Comparison of ENCODE assay signal across 1 cellular context in the genomic region with DNA sequence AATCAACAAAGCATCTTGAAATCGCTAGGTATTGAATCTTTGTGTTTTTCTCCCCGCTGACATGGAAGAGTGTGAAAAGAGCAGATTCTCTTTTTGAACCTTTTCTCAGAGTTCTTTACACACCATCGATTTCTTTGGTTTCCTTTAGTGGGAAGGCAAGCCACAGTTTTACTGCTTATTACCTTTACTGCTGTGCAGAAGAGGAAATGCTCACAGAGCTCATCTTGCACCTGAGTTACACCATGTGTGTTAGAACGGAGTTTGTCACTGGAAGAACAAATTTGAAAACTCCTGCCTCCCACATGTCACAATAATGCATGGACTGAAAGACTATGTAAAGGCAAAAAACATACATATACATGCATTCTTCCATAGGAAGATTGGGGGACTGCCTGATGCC.
TF ChIP-seq lines count a peak whose summit lies in the region.

No MANE protein-coding gene starts in this region.

TF ChIP-seq in HepG2, 621 proteins besides CTCF, POLR2A, EP300 and RAD21:
- TF ChIP-seq, protein P1, sequence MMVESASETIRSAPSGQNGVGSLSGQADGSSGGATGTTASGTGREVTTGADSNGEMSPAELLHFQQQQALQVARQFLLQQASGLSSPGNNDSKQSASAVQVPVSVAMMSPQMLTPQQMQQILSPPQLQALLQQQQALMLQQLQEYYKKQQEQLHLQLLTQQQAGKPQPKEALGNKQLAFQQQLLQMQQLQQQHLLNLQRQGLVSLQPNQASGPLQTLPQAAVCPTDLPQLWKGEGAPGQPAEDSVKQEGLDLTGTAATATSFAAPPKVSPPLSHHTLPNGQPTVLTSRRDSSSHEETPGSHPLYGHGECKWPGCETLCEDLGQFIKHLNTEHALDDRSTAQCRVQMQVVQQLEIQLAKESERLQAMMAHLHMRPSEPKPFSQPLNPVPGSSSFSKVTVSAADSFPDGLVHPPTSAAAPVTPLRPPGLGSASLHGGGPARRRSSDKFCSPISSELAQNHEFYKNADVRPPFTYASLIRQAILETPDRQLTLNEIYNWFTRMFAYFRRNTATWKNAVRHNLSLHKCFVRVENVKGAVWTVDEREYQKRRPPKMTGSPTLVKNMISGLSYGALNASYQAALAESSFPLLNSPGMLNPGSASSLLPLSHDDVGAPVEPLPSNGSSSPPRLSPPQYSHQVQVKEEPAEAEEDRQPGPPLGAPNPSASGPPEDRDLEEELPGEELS (CRISPR knock-in tag; IDR thresholded peaks at IDR 0.05): no peak
- TF ChIP-seq, protein P2, sequence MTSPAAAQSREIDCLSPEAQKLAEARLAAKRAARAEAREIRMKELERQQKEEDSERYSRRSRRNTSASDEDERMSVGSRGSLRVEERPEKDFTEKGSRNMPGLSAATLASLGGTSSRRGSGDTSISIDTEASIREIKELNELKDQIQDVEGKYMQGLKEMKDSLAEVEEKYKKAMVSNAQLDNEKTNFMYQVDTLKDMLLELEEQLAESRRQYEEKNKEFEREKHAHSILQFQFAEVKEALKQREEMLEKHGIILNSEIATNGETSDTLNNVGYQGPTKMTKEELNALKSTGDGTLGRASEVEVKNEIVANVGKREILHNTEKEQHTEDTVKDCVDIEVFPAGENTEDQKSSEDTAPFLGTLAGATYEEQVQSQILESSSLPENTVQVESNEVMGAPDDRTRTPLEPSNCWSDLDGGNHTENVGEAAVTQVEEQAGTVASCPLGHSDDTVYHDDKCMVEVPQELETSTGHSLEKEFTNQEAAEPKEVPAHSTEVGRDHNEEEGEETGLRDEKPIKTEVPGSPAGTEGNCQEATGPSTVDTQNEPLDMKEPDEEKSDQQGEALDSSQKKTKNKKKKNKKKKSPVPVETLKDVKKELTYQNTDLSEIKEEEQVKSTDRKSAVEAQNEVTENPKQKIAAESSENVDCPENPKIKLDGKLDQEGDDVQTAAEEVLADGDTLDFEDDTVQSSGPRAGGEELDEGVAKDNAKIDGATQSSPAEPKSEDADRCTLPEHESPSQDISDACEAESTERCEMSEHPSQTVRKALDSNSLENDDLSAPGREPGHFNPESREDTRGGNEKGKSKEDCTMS (CRISPR knock-in tag; conservative IDR thresholded peaks at IDR 0.05): no peak
- TF ChIP-seq, protein P3, sequence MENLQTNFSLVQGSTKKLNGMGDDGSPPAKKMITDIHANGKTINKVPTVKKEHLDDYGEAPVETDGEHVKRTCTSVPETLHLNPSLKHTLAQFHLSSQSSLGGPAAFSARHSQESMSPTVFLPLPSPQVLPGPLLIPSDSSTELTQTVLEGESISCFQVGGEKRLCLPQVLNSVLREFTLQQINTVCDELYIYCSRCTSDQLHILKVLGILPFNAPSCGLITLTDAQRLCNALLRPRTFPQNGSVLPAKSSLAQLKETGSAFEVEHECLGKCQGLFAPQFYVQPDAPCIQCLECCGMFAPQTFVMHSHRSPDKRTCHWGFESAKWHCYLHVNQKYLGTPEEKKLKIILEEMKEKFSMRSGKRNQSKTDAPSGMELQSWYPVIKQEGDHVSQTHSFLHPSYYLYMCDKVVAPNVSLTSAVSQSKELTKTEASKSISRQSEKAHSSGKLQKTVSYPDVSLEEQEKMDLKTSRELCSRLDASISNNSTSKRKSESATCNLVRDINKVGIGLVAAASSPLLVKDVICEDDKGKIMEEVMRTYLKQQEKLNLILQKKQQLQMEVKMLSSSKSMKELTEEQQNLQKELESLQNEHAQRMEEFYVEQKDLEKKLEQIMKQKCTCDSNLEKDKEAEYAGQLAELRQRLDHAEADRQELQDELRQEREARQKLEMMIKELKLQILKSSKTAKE (CRISPR knock-in tag; IDR thresholded peaks at IDR 0.05; ENCODE audit: borderline replicate concordance): no peak
- TF ChIP-seq, protein P4, sequence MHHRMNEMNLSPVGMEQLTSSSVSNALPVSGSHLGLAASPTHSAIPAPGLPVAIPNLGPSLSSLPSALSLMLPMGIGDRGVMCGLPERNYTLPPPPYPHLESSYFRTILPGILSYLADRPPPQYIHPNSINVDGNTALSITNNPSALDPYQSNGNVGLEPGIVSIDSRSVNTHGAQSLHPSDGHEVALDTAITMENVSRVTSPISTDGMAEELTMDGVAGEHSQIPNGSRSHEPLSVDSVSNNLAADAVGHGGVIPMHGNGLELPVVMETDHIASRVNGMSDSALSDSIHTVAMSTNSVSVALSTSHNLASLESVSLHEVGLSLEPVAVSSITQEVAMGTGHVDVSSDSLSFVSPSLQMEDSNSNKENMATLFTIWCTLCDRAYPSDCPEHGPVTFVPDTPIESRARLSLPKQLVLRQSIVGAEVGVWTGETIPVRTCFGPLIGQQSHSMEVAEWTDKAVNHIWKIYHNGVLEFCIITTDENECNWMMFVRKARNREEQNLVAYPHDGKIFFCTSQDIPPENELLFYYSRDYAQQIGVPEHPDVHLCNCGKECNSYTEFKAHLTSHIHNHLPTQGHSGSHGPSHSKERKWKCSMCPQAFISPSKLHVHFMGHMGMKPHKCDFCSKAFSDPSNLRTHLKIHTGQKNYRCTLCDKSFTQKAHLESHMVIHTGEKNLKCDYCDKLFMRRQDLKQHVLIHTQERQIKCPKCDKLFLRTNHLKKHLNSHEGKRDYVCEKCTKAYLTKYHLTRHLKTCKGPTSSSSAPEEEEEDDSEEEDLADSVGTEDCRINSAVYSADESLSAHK (CRISPR knock-in tag; IDR thresholded peaks at IDR 0.05; ENCODE audit: borderline replicate concordance): no peak
- no peak for TF ChIP-seq GLI4 (CRISPR knock-in tag; IDR thresholded peaks at IDR 0.05; ENCODE audit: borderline replicate concordance)
- TF ChIP-seq SIN3A (IDR thresholded peaks at IDR 0.05; ENCODE audit: borderline replicate concordance, low read depth, low read length): no peak
